Comparison of ENCODE assay signal across 8 cellular contexts in the genomic region with DNA sequence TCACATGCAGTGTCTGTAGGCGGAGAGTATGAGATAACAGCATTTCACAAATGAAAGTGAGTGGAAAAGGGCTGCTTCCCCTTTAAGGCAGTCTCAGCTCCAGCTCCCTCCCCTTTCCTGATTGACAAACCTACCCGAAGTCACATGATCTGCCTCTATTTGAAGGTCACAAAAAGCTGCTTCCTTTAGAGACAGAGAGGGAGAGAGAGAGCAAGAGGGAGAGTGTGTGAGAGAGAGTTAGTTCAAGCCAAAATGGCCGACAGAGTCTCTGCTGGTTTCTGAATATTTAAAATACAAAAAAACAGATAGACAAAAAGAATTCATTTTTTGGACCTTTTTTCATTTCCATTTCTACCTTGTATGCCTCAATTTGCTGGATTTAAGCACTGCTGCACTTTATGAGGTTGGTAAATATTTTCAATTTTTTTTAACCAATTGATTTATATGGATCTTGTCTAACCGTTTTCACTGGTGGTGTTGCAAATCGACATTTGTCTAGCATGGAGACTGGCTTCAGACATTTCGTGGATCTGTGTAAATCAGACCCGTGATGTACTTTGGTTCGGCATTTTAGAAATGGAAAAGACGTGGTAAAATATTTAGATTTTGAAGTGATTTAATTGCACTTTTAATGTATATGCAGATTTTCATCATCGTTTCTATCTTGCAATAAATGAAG. TPM values are rescaled to one million over a fixed set of nuclear protein-coding genes. Genes with fewer than 3 reads are reported as not detected.
DNase-seq lines count a peak whose midpoint lies in the region; ATAC-seq lines count a peak whose summit lies in the region.

A gene with protein sequence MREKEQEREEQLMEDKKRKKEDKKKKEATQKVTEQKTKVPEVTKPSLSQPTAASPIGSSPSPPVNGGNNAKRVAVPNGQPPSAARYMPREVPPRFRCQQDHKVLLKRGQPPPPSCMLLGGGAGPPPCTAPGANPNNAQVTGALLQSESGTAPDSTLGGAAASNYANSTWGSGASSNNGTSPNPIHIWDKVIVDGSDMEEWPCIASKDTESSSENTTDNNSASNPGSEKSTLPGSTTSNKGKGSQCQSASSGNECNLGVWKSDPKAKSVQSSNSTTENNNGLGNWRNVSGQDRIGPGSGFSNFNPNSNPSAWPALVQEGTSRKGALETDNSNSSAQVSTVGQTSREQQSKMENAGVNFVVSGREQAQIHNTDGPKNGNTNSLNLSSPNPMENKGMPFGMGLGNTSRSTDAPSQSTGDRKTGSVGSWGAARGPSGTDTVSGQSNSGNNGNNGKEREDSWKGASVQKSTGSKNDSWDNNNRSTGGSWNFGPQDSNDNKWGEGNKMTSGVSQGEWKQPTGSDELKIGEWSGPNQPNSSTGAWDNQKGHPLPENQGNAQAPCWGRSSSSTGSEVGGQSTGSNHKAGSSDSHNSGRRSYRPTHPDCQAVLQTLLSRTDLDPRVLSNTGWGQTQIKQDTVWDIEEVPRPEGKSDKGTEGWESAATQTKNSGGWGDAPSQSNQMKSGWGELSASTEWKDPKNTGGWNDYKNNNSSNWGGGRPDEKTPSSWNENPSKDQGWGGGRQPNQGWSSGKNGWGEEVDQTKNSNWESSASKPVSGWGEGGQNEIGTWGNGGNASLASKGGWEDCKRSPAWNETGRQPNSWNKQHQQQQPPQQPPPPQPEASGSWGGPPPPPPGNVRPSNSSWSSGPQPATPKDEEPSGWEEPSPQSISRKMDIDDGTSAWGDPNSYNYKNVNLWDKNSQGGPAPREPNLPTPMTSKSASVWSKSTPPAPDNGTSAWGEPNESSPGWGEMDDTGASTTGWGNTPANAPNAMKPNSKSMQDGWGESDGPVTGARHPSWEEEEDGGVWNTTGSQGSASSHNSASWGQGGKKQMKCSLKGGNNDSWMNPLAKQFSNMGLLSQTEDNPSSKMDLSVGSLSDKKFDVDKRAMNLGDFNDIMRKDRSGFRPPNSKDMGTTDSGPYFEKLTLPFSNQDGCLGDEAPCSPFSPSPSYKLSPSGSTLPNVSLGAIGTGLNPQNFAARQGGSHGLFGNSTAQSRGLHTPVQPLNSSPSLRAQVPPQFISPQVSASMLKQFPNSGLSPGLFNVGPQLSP (N-terminal part only) (plus strand): TSS at position 188 of the 679 bp plus-strand sequence. CDS start 211 bp downstream, at position 399.

- no peaks in the 10 kb centered on the region for H3K27me3 Mint-ChIP-seq in IgD-negative memory B cell

- peak within 1 kb of the TSS; percentile 46 to 94 (median 89) for H3K27ac Mint-ChIP-seq in IgD-negative memory B cell
- peak within 1 kb of the TSS; percentile 79 for H3K27ac Mint-ChIP-seq in stimulated activated effector memory CD8-positive, alpha-beta T cell treated with anti-CD3 and anti-CD28 coated beads, Interleukin-12 subunit alpha, Interleukin-12 subunit beta, amount 100 ng/mL, for 72 hours

- DNase-seq in DMS153 (lab: John Stamatoyannopoulos, UW) = peak; percentile 98
- peak; percentile 98 for DNase-seq in OCI-M1 (lab: John Stamatoyannopoulos, UW)
- DNase-seq in activated T-cell treated with anti-CD3 and anti-CD28 coated beads for 48 hours (ENCODE audit: low read depth) = peak; percentile 53
- peak; percentile 44 to 86 for DNase-seq in stimulated activated effector memory CD8-positive, alpha-beta T cell treated with anti-CD3 and anti-CD28 coated beads, Interleukin-12 subunit alpha, Interleukin-12 subunit beta, amount 100 ng/mL, for 72 hours (ENCODE audit: low spot score in 2 of 2)

- H3K9me3 ChIP-seq in mucosa of stomach (ENCODE audit: control insufficient read depth, low read length) = no peaks in the 10 kb centered on the region

- H3K9ac ChIP-seq in mucosa of stomach (ENCODE audit: low read length) = peak within 1 kb of the TSS; percentile 82

- H3K36me3 Mint-ChIP-seq in IgD-negative memory B cell = no peaks in the 10 kb centered on the region
- H3K36me3 Mint-ChIP-seq in stimulated activated effector memory CD8-positive, alpha-beta T cell treated with anti-CD3 and anti-CD28 coated beads, Interleukin-12 subunit alpha, Interleukin-12 subunit beta, amount 100 ng/mL, for 72 hours = peaks cover 11% of the 10 kb centered on the region

- H3K4me3 Mint-ChIP-seq in IgD-negative memory B cell = peak within 1 kb of the TSS; percentile 79 to 96 (median 90)
- peak within 1 kb of the TSS; percentile 68 for H3K4me3 Mint-ChIP-seq in stimulated activated effector memory CD8-positive, alpha-beta T cell treated with anti-CD3 and anti-CD28 coated beads, Interleukin-12 subunit alpha, Interleukin-12 subunit beta, amount 100 ng/mL, for 72 hours

- ATAC-seq in GM21528 (IDR thresholded peaks at IDR 0.05; ENCODE audit: low FRiP score, unreplicated experiment) (peak; percentile 81), esophagus mucosa (peak; percentile 96)
- peak; percentile 95 for ATAC-seq in stimulated activated effector memory CD8-positive, alpha-beta T cell treated with anti-CD3 and anti-CD28 coated beads, Interleukin-12 subunit alpha, Interleukin-12 subunit beta, amount 100 ng/mL, for 72 hours

- peak within 1 kb of the TSS; percentile 83 for H3K4me3 ChIP-seq in mucosa of stomach (ENCODE audit: low read length)

- peaks cover 40 to 52% (median 45%) of the 10 kb centered on the region in 3 donors for H3K4me1 Mint-ChIP-seq in IgD-negative memory B cell
- peaks cover 50% of the 10 kb centered on the region for H3K4me1 Mint-ChIP-seq in stimulated activated effector memory CD8-positive, alpha-beta T cell treated with anti-CD3 and anti-CD28 coated beads, Interleukin-12 subunit alpha, Interleukin-12 subunit beta, amount 100 ng/mL, for 72 hours

- H3K27me3 ChIP-seq in mucosa of stomach (ENCODE audit: control insufficient read depth, insufficient read depth, low read length) = no peaks in the 10 kb centered on the region

- H3K9me3 Mint-ChIP-seq in IgD-negative memory B cell = no peaks in the 10 kb centered on the region
- H3K9me3 Mint-ChIP-seq in stimulated activated effector memory CD8-positive, alpha-beta T cell treated with anti-CD3 and anti-CD28 coated beads, Interleukin-12 subunit alpha, Interleukin-12 subunit beta, amount 100 ng/mL, for 72 hours = no peaks in the 10 kb centered on the region

- no peaks in the 10 kb centered on the region for H3K36me3 ChIP-seq in mucosa of stomach (ENCODE audit: control insufficient read depth, insufficient read depth, low read length)

- peaks cover 38% of the 10 kb centered on the region for H3K4me1 ChIP-seq in mucosa of stomach (ENCODE audit: control insufficient read depth, insufficient read depth, low read length)

RNA-seq across cellular contexts. Expression of the gene that starts here (rescaled TPM):
- 143 TPM for polyA plus RNA-seq in IgD-negative memory B cell
- total RNA-seq in esophagus mucosa = 19.3 TPM

Comparison
In these comparisons a context has a peak if more than half of its experiments do, and no peak if none do; other contexts are left out.
1. Peak in every context shown above with its lines: DNase-seq, ATAC-seq and H3K4me3 ChIP-seq.